Comparison of ENCODE assay signal across 9 cellular contexts in the genomic region with DNA sequence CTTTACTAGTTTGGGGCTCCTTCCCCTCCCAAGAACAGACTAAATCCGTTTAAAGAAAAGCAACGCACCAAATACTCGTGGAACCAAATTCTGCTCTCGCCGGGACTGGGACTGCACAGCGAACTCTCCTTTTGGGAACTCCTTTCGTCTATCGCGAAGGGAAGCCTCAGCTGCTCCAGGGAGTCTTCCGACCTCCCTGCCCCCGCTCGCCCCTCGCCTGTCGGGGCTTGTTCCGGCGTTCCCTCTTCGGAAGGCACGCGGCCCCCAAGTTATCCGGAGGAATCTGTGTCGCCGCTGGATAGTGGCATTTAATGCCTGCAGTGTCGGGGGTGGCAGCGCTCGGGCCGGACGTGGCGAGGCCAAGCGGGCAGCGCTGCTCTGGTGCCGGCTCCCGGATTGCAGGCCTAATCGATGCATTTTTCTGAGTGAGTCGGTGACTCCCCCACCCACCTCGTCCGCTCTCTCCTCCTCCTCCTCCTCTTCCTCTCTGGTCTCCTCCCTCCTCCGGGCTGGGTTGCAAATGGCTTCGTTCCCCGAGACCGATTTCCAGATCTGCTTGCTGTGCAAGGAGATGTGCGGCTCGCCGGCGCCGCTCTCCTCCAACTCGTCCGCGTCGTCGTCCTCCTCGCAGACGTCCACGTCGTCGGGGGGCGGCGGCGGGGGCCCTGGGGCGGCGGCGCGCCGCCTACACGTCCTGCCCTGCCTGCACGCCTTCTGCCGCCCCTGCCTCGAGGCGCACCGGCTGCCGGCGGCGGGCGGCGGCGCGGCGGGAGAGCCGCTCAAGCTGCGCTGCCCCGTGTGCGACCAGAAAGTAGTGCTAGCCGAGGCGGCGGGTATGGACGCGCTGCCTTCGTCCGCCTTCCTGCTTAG. TPM values are rescaled to one million over a fixed set of nuclear protein-coding genes. Genes with fewer than 3 reads are reported as not detected.
DNase-seq lines count a peak whose midpoint lies in the region; ATAC-seq and TF ChIP-seq lines count a peak whose summit lies in the region.
"Had no signal": no experiment of that assay in that cellular context is flagged by ENCODE, and none has a peak within 500 bp of the region (broad histone marks: within the 10 kb centered on the region; RNA-seq: fewer than 3 reads in every experiment).

TSS of gene TRIM71 (plus strand) at position 437 of the 870 bp plus-strand sequence. CDS start at position 521, 84 bp downstream.

- peaks cover 43 to 59% (median 56%) of the 10 kb centered on the region in 10 experiments for H3K4me1 ChIP-seq in BLaER1 treated with 17β-estradiol and CSF1 and Interleukin-3, amounts not matched to agents 10 nM and 100 nM
- H3K4me1 ChIP-seq in adipocyte (ENCODE audit: control insufficient read depth, insufficient read depth, low read length) (peaks cover 9% of the 10 kb centered on the region), tibial artery (peaks cover 0 to 40% (median 36%) of the 10 kb centered on the region in 4 donors)

- H4K20me1 ChIP-seq in BLaER1 treated with 17β-estradiol and CSF1 and Interleukin-3, amounts not matched to agents 10 nM and 100 nM = peaks cover 0 to 9% (median 0%) of the 10 kb centered on the region in 11 experiments; a peak in 4 of 22 replicates

- peak within 1 kb of the TSS; percentile 90 to 98 (median 94) for H3K4me2 ChIP-seq in BLaER1 treated with 17β-estradiol and CSF1 and Interleukin-3, amounts not matched to agents 10 nM and 100 nM

- peak within 1 kb of the TSS; percentile 30 to 84 (median 80); a peak in 21 of 22 replicates for H3K9ac ChIP-seq in BLaER1 treated with 17β-estradiol and CSF1 and Interleukin-3, amounts not matched to agents 10 nM and 100 nM
- peak within 1 kb of the TSS; percentile 67 for H3K9ac ChIP-seq in adipocyte (ENCODE audit: low read length)

- DNase-seq in adipocyte (ENCODE audit: low read depth) (no peak), lung microvascular endothelial cell (ENCODE audit: low read depth in 2 of 2) (peak; percentile 6 to 10), tibial artery (no peak), GF-D8 (lab: John Stamatoyannopoulos, UW) (no peak)

- H3K27me3 ChIP-seq in BLaER1 treated with 17β-estradiol and CSF1 and Interleukin-3, amounts not matched to agents 10 nM and 100 nM = peaks cover 48 to 70% (median 62%) of the 10 kb centered on the region in 11 experiments
- H3K27me3 ChIP-seq in adipocyte (replicated peaks; ENCODE audit: control insufficient read depth, insufficient read depth, low read length) = peaks cover 29% of the 10 kb centered on the region
- H3K27me3 ChIP-seq in tibial artery = peaks cover 0 to 66% of the 10 kb centered on the region in 2 donors

- peak within 1 kb of the TSS in 10 of 11 experiments; percentile 28 to 80 (median 77); a peak in 19 of 22 replicates for H3K27ac ChIP-seq in BLaER1 treated with 17β-estradiol and CSF1 and Interleukin-3, amounts not matched to agents 10 nM and 100 nM
- H3K27ac ChIP-seq in tibial artery = no peak within 1 kb of the TSS

- H3K9me3 ChIP-seq in BLaER1 treated with 17β-estradiol and CSF1 and Interleukin-3, amounts not matched to agents 10 nM and 100 nM (replicated peaks in 1 of 11) = peaks cover 23 to 52% (median 47%) of the 10 kb centered on the region in 11 experiments
- peaks cover 18% of the 10 kb centered on the region for H3K9me3 ChIP-seq in adipocyte (ENCODE audit: control insufficient read depth, low read length)
- H3K9me3 ChIP-seq in tibial artery = no peaks in the 10 kb centered on the region

- no peak for TF ChIP-seq CTCF in tibial artery (IDR thresholded peaks at IDR 0.05)

- ATAC-seq in HG02759 (IDR thresholded peaks at IDR 0.05; ENCODE audit: unreplicated experiment) (peak; percentile 36), HG02852 (IDR thresholded peaks at IDR 0.05; ENCODE audit: unreplicated experiment) (no peak), GM19351 (IDR thresholded peaks at IDR 0.05; ENCODE audit: unreplicated experiment) (no peak)

- H3K36me3 ChIP-seq in BLaER1 treated with 17β-estradiol and CSF1 and Interleukin-3, amounts not matched to agents 10 nM and 100 nM = peaks cover 0 to 20% (median 18%) of the 10 kb centered on the region in 11 experiments; a peak in 19 of 22 replicates
- H3K36me3 ChIP-seq in adipocyte (ENCODE audit: control insufficient read depth, insufficient read depth, low read length, severe bottlenecking) = no peaks in the 10 kb centered on the region
- no peaks in the 10 kb centered on the region for H3K36me3 ChIP-seq in tibial artery

- intact Hi-C loops in tibial artery (cut with DNase I; ENCODE audit: low total_unique reads) = no loop called here

- H3K4me3 ChIP-seq in BLaER1 treated with 17β-estradiol and CSF1 and Interleukin-3, amounts not matched to agents 10 nM and 100 nM = peak within 1 kb of the TSS; percentile 59 to 73 (median 68)
- H3K4me3 ChIP-seq in adipocyte (ENCODE audit: low read length) = peak within 1 kb of the TSS; percentile 79
- peak within 1 kb of the TSS; percentile 35 to 49 for H3K4me3 ChIP-seq in tibial artery

RNA-seq across cellular contexts. Expression of gene TRIM71, which starts in this region (rescaled TPM):
- total RNA-seq in lung microvascular endothelial cell = not detected in 2 replicates
- total RNA-seq: glomerular endothelial cell had no signal

Comparison
In these comparisons a context has a peak if more than half of its experiments do, and no peak if none do; other contexts are left out.
1. Peak in DNase-seq in lung microvascular endothelial cell; RNA of the gene not detected or under 1 TPM.
2. H3K27ac ChIP-seq: peak in BLaER1 treated with 17β-estradiol and CSF1 and Interleukin-3, amounts not matched to agents 10 nM and 100 nM (10 of 11); none in tibial artery (0 of 2).
3. Peak in every context shown above with its lines, with median percentiles within 50 percentile points of each other: H3K4me3 ChIP-seq.